17 cellular contexts compared by ENCODE assay signal in genomic region chr1:109242387-109242786, GRCh38. TPM values are rescaled to one million over a fixed set of nuclear protein-coding genes. Genes with fewer than 3 reads are reported as not detected.
DNase-seq lines count a peak whose midpoint lies in the region; ATAC-seq, FAIRE-seq and TF ChIP-seq lines count a peak whose summit lies in the region.
"Had no signal": no experiment of that assay in that cellular context is flagged by ENCODE, and none has a peak within 500 bp of the region (broad histone marks: within the 10 kb centered on the region; RNA-seq: fewer than 3 reads in every experiment).

No MANE protein-coding gene starts in this region.

- no peak overlapping the region for H3K4me3 ChIP-seq in A549
- no peak overlapping the region for H3K4me3 ChIP-seq in H7 (ENCODE audit: insufficient read depth, low read depth, low read length)
- H3K4me3 ChIP-seq in cardiac fibroblast (replicated peaks in 1 of 2; ENCODE audit: low read depth in 2 of 2, low read length in 2 of 2), result no peak overlapping the region
- H3K4me3 ChIP-seq in lower lobe of right lung, result no peak overlapping the region
- no peak overlapping the region for H3K4me3 ChIP-seq in body of pancreas
- H3K4me3 ChIP-seq: cardiac muscle cell had no signal

- peaks cover 8% of the 10 kb centered on the region; the same call in 1 of the 3 replicates for H3K4me1 ChIP-seq in A549
- H3K4me1 ChIP-seq in lower lobe of right lung, result peaks cover 24% of the 10 kb centered on the region
- peaks cover 29% of the 10 kb centered on the region for H3K4me1 ChIP-seq in body of pancreas

- H3K27me3 ChIP-seq in H7 (ENCODE audit: control insufficient read depth, insufficient read depth, low read length), result no peaks in the 10 kb centered on the region; the same call in 1 of the 2 replicates
- H3K27me3 ChIP-seq in lower lobe of right lung (ENCODE audit: low read depth), result no peaks in the 10 kb centered on the region
- no peaks in the 10 kb centered on the region for H3K27me3 ChIP-seq in body of pancreas
- H3K27me3 ChIP-seq: cardiac muscle cell had no signal

- TF ChIP-seq EP300 in A549 (IDR thresholded peaks at IDR 0.05), result no peak

- POLR2A ChIA-PET in A549 (lab: Yijun Ruan, JAX), result no interaction called here

- ATAC-seq in A549, result no peak; a peak in 1 of 6 replicates
- ATAC-seq in lower lobe of right lung, result peak; percentile 4 to 46
- ATAC-seq in HG03520 (IDR thresholded peaks at IDR 0.05; ENCODE audit: unreplicated experiment), result no peak
- no peak for ATAC-seq in body of pancreas
- ATAC-seq: activated CD4-positive, CD25-positive, alpha-beta regulatory T cell treated with anti-CD3 and anti-CD28 coated beads, Interleukin-2, amount 50 U/mL, for 24 hours; SK-N-SH treated with all-trans-retinoic acid at 6 μM for 48 hours had no signal

- DNase-seq in A549 (ENCODE audit: low read depth in 1 of 2, low spot score in 1 of 2), result no peak
- peak; percentile 15 for DNase-seq in H7
- DNase-seq in cardiac fibroblast (ENCODE audit: low read depth in 2 of 2), result peak; percentile 7 to 72
- DNase-seq in lower lobe of right lung, result no peak
- no peak for DNase-seq in hippocampal formation (lab: John Stamatoyannopoulos, UW)
- no peak for DNase-seq in H4 (ENCODE audit: low spot score)
- DNase-seq in body of pancreas, result no peak
- DNase-seq: AML-193; erythroblast; mammary epithelial cell; NCI-H1436; stimulated activated CD4-positive, alpha-beta T cell treated with anti-CD3 and anti-CD28 coated beads, Interleukin-2, amount 100 ng/mL, for 24 hours had no signal

- H3K27ac ChIP-seq in A549 (no peak overlapping the region), lower lobe of right lung (no peak overlapping the region), body of pancreas (no peak overlapping the region)
- H3K27ac ChIP-seq: cardiac muscle cell, parathyroid adenoma had no signal

- TF ChIP-seq POLR2A in A549 (IDR thresholded peaks at IDR 0.05; ENCODE audit: low read length) (no peak), body of pancreas (IDR thresholded peaks at IDR 0.05) (no peak)

- no peak for FAIRE-seq in A549 (lab: Jason Lieb, UNC)

- H3K9me3 ChIP-seq in A549, result no peaks in the 10 kb centered on the region
- no peaks in the 10 kb centered on the region for H3K9me3 ChIP-seq in lower lobe of right lung
- H3K9me3 ChIP-seq in body of pancreas, result no peaks in the 10 kb centered on the region

- TF ChIP-seq RAD21 in A549 (conservative IDR thresholded peaks at IDR 0.05 in 1 of 2, IDR thresholded peaks at IDR 0.05 in 1 of 2), result no peak

- 88% methylated on average over 7 of the region's 7 CpGs for WGBS in A549 (ENCODE audit: missing lambda C conversion rate)
- WGBS in body of pancreas, 2 donors, result 67 to 69% methylated on average over 7 of the region's 7 CpGs

- peaks cover 13% of the 10 kb centered on the region for H3K36me3 ChIP-seq in H7 (replicated peaks; ENCODE audit: control insufficient read depth, insufficient read depth, low read length)
- peaks cover 22% of the 10 kb centered on the region for H3K36me3 ChIP-seq in lower lobe of right lung
- peaks cover 0 to 11% of the 10 kb centered on the region in 2 donors for H3K36me3 ChIP-seq in body of pancreas (replicated peaks in 1 of 2; ENCODE audit: insufficient read depth in 1 of 2, low read depth in 2 of 2)

- intact Hi-C loops in lower lobe of right lung (cut with DNase I) (no loop called here), body of pancreas (cut with DNase I) (no loop called here)

- TF ChIP-seq CTCF in A549 (IDR thresholded peaks at IDR 0.05), result no peak
- TF ChIP-seq CTCF in cardiac fibroblast (IDR thresholded peaks at IDR 0.05; ENCODE audit: low read depth, low read length), result no peak
- TF ChIP-seq CTCF in lower lobe of right lung (IDR thresholded peaks at IDR 0.05), result no peak
- no peak for TF ChIP-seq CTCF in body of pancreas (IDR thresholded peaks at IDR 0.05)

- no peak overlapping the region for H3K4me2 ChIP-seq in A549

- CTCF ChIA-PET in A549 (lab: Yijun Ruan, JAX), result interaction anchor here (1.0 to 1.2 kb wide), 2 partner anchors 11 to 158 kb away, joined by 3 read pairs; no protein-coding TSS in a partner anchor

TF ChIP-seq in A549, 52 proteins besides CTCF, POLR2A, EP300 and RAD21:
- TF ChIP-seq POLR2AphosphoS2 (conservative IDR thresholded peaks at IDR 0.05; ENCODE audit: low read length), result 0 out of 2 replicates have a peak, but pooled peaks have one; percentile 37
- TF ChIP-seq RARB (CRISPR knock-in tag; IDR thresholded peaks at IDR 0.05), result no peak
- no peak for TF ChIP-seq CBX8 (IDR thresholded peaks at IDR 0.05)
- TF ChIP-seq MAX (IDR thresholded peaks at IDR 0.05), result no peak
- no peak for TF ChIP-seq FOXS1 (CRISPR knock-in tag; IDR thresholded peaks at IDR 0.05)
- TF ChIP-seq JUNB (IDR thresholded peaks at IDR 0.05), result no peak
TF ChIP-seq in A549: peak in this region for 1.

RNA-seq across cellular contexts. Expression of gene CELSR2, which starts 7.0 kb away (rescaled TPM):
- polyA plus RNA-seq in A549 (2011; rRNA removed), result 2.5 and 4.9 TPM in 2 replicates
- 4.5 and 5.7 TPM in 2 replicates for polyA plus RNA-seq in A549 (2012; cell fraction: cytosol; rRNA removed)
- polyA plus RNA-seq in A549 (2012; cell fraction: nucleus; rRNA removed), result 15.7 and 19.5 TPM in 2 replicates
- polyA plus RNA-seq in A549 (2017; fragmentation: RNase III; extraction: RNeasy Plus Mini Kit Qiagen cat#74134 plus additional on column Dnase treatment), result 5.6 to 5.9 TPM (median 5.6 TPM) in 3 replicates
- 14.1 and 15.4 TPM in 2 replicates for polyA minus RNA-seq in A549 (2011; rRNA and poly(A)+ RNA removed)
- total RNA-seq in H7 (2014; rRNA removed; shearing (Covaris generic)), result 7.8 and 11.0 TPM in 2 replicates
- 7.2 TPM for total RNA-seq in lower lobe of right lung
- total RNA-seq in H4 (2014; rRNA removed; shearing (Covaris generic)), result 1.7 and 1.9 TPM in 2 replicates
- 1 to 10 TPM; 7.3 to 7.5 TPM for total RNA-seq in body of pancreas

RNA-seq across cellular contexts. Expression of gene SARS1, which starts 28.7 kb away (rescaled TPM):
- polyA plus RNA-seq in A549 (2011; rRNA removed) (152 and 158 TPM in 2 replicates), A549 (2017; fragmentation: RNase III; extraction: RNeasy Plus Mini Kit Qiagen cat#74134 plus additional on column Dnase treatment) (98.0 to 106 TPM (median 103 TPM) in 3 replicates)
- 70.6 and 73.4 TPM in 2 replicates for polyA plus RNA-seq in A549 (2012; cell fraction: cytosol; rRNA removed)
- polyA plus RNA-seq in A549 (2012; cell fraction: nucleus; rRNA removed), result 66.8 and 84.3 TPM in 2 replicates
- 93.4 and 105 TPM in 2 replicates for polyA minus RNA-seq in A549 (2011; rRNA and poly(A)+ RNA removed)
- 270 TPM in 2 replicates for total RNA-seq in H7 (2014; rRNA removed; shearing (Covaris generic))
- total RNA-seq in lower lobe of right lung (188 TPM), body of pancreas (100 to 1,000 TPM in 1 of 2 donors, 10 to 100 TPM in 1; 65.3 to 123 TPM)
- 227 and 230 TPM in 2 replicates for total RNA-seq in H4 (2014; rRNA removed; shearing (Covaris generic))

RNA-seq across cellular contexts. Expression of gene PSRC1, which starts 40.6 kb away (rescaled TPM):
- polyA plus RNA-seq in A549 (2011; rRNA removed) (13.7 and 15.3 TPM in 2 replicates), A549 (2017; fragmentation: RNase III; extraction: RNeasy Plus Mini Kit Qiagen cat#74134 plus additional on column Dnase treatment) (20.0 to 23.2 TPM (median 21.5 TPM) in 3 replicates)
- 19.3 and 19.8 TPM in 2 replicates for polyA plus RNA-seq in A549 (2012; cell fraction: cytosol; rRNA removed)
- 83.6 and 88.8 TPM in 2 replicates for polyA plus RNA-seq in A549 (2012; cell fraction: nucleus; rRNA removed)
- polyA minus RNA-seq in A549 (2011; rRNA and poly(A)+ RNA removed), result 9.2 and 11.5 TPM in 2 replicates
- total RNA-seq in H7 (2014; rRNA removed; shearing (Covaris generic)), result 112 and 141 TPM in 2 replicates
- total RNA-seq in lower lobe of right lung (4.2 TPM), body of pancreas (1 to 10 TPM in 1 of 2 donors, not detected in 1; 1.8 TPM)
- 24.5 and 39.4 TPM in 2 replicates for total RNA-seq in H4 (2014; rRNA removed; shearing (Covaris generic))

Comparison
In these comparisons a context has a peak if more than half of its experiments do, and no peak if none do; other contexts are left out.
1. ATAC-seq: peak in lower lobe of right lung (2 of 2); none in A549 (0 of 2), HG03520 (single experiment) and body of pancreas (single experiment).
2. DNase-seq: peak in H7 (single experiment) and cardiac fibroblast (2 of 2); none in A549 (0 of 2), lower lobe of right lung (single experiment), hippocampal formation (0 of 2), H4 (single experiment) and body of pancreas (0 of 4).